8 cellular contexts compared by ENCODE assay signal in the genomic region with DNA sequence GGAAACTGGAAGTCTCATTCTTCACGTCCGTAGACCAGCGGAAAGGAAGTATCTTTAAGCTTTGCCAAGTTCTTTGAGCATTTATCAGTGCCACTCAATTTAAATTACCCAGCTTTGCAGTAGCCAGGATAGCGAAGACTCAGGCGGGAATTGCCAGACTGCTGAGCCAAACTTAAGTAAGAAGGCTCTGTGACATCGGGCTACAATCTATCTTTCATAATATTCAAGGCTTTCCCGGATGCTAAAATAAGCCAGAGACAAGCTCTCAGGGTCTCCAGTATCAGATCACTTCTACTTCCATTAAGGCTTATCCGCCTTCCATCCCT.
DNase-seq lines count a peak whose midpoint lies in the region; ATAC-seq and TF ChIP-seq lines count a peak whose summit lies in the region.

No MANE protein-coding gene starts in this region.

- H3K4me1 Mint-ChIP-seq in activated naive CD4-positive, alpha-beta T cell treated with anti-CD3 and anti-CD28 coated beads, Interleukin-2, amount 10 ng/mL, durations not matched to agents 7 days and 5 days, result peaks cover 42% of the 10 kb centered on the region

- peak overlapping the region; percentile 94 for H3K27ac Mint-ChIP-seq in activated naive CD4-positive, alpha-beta T cell treated with anti-CD3 and anti-CD28 coated beads, Interleukin-2, amount 10 ng/mL, durations not matched to agents 7 days and 5 days

- no peaks in the 10 kb centered on the region for H3K9me3 Mint-ChIP-seq in activated naive CD4-positive, alpha-beta T cell treated with anti-CD3 and anti-CD28 coated beads, Interleukin-2, amount 10 ng/mL, durations not matched to agents 7 days and 5 days

- H3K4me3 ChIP-seq in iPS-11a (ENCODE audit: low read depth, low read length), result peak overlapping the region; percentile 89

- in situ Hi-C loops in GM13977 (cut with MboI; ENCODE audit: low pct_unique_long_range_greater_than_20kb, low sequenced_read_pairs, unreplicated experiment), result no loop called here

- no peak for TF ChIP-seq CTCF in GM13977 (IDR thresholded peaks at IDR 0.05; ENCODE audit: extremely low read depth, insufficient read depth, missing control alignments)

- H3K27me3 Mint-ChIP-seq in activated naive CD4-positive, alpha-beta T cell treated with anti-CD3 and anti-CD28 coated beads, Interleukin-2, amount 10 ng/mL, durations not matched to agents 7 days and 5 days, result no peaks in the 10 kb centered on the region

- H3K36me3 Mint-ChIP-seq in activated naive CD4-positive, alpha-beta T cell treated with anti-CD3 and anti-CD28 coated beads, Interleukin-2, amount 10 ng/mL, durations not matched to agents 7 days and 5 days, result peaks cover 18% of the 10 kb centered on the region

- DNase-seq in activated naive CD4-positive, alpha-beta T cell treated with anti-CD3 and anti-CD28 coated beads, Interleukin-2, amount 10 ng/mL, durations not matched to agents 7 days and 5 days, result no peak
- no peak for DNase-seq in stimulated activated naive CD8-positive, alpha-beta T cell treated with anti-CD3 and anti-CD28 coated beads, Interleukin-15, Interleukin-2, amounts not matched to agents 100 U/mL and 50 U/mL, for 24 hours
- DNase-seq in HK-2 (ENCODE audit: unreplicated experiment), result no peak
- DNase-seq in NCI-H1048 (lab: John Stamatoyannopoulos, UW), result no peak
- no peak for DNase-seq in GM13977 (ENCODE audit: low spot score)

- peak overlapping the region; percentile 87 for H3K4me3 Mint-ChIP-seq in activated naive CD4-positive, alpha-beta T cell treated with anti-CD3 and anti-CD28 coated beads, Interleukin-2, amount 10 ng/mL, durations not matched to agents 7 days and 5 days

- ATAC-seq in GM19025 (IDR thresholded peaks at IDR 0.05; ENCODE audit: low read depth, unreplicated experiment) (peak; percentile 9), HG03025 (IDR thresholded peaks at IDR 0.05; ENCODE audit: low FRiP score, unreplicated experiment) (peak; percentile 9)
- peak; percentile 7 for ATAC-seq in stimulated activated naive CD8-positive, alpha-beta T cell treated with anti-CD3 and anti-CD28 coated beads, Interleukin-15, Interleukin-2, amounts not matched to agents 100 U/mL and 50 U/mL, for 24 hours

- CTCF ChIA-PET in activated naive CD4-positive, alpha-beta T cell treated with anti-CD3 and anti-CD28 coated beads, Interleukin-2, amount 10 ng/mL, durations not matched to agents 7 days and 5 days (lab: Charles Lee), result interaction anchor here (0.8 kb wide), 1 partner anchor 246 kb away, joined by 3 read pairs; no protein-coding TSS in a partner anchor
